Comparison of ENCODE assay signal across 1 cellular context in the genomic region with DNA sequence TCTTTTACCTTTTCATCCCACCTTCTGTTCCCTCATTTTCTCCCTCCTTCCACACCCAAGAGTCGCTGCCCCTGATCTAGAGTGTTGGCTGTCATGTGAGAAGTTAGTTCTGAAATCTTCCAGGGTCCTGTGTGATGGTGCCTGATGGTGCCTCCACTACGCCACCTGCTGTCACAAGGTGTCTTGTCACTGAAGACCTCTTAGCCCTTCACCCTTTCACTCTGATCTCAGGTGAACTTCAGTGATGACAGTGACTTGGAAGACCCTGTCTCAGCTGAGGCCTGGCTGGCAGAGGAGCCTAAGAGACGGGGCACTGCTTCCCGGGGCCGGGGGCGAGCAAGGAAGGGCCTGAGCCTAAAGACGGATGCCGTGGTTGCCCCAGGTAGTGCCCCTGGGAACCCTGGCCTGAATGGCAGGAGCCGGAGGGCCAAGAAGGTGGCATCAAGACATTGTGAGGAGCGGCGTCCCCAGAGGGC.
A peak's percentile ranks its signal among the peaks of the same experiment; 100 is the strongest.
TF ChIP-seq lines count a peak whose summit lies in the region.

No MANE protein-coding gene starts in this region.

TF ChIP-seq in H1, 55 proteins besides CTCF, POLR2A, EP300 and RAD21:
- TF ChIP-seq SIRT6 (IDR thresholded peaks at IDR 0.05; ENCODE audit: low read length): no peak
- TF ChIP-seq SIN3A (conservative IDR thresholded peaks at IDR 0.05 in 1 of 2, IDR thresholded peaks at IDR 0.05 in 1 of 2; ENCODE audit: low read depth in 1 of 2, low read length in 2 of 2): peak in 1 of 2 experiments; percentile 62; a peak in 2 of 4 replicates
